ENCODE assay signal across 15 cellular contexts in the genomic region with DNA sequence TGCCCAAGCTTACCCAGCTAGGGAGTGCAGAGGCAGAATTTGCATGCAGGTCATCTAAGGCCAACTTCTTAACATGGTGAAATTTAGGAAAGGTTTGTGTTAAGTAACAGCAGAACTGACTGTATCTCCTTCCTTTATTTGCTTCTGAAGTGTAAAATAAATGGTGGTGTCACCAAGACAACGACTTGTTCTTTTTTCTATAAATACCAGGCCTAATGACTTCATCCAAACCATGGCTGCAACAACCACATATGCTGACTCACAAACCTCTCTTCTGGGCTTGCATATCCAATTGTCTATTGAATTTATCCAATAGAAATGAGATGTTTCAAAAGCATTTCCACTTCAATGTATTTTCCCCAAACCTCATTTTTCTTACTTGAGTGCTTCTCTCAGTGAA. TPM values are rescaled to one million over a fixed set of nuclear protein-coding genes. Genes with fewer than 3 reads are reported as not detected.
DNase-seq lines count a peak whose midpoint lies in the region; ATAC-seq and TF ChIP-seq lines count a peak whose summit lies in the region.
"Had no signal": no experiment of that assay in that cellular context is flagged by ENCODE, and none has a peak within 500 bp of the region (broad histone marks: within the 10 kb centered on the region; RNA-seq: fewer than 3 reads in every experiment).

No MANE protein-coding gene starts in this region.

- H3K4me1 Mint-ChIP-seq in nephron progenitor cell, result no peaks in the 10 kb centered on the region
- no peaks in the 10 kb centered on the region for H3K4me1 Mint-ChIP-seq in endothelial cell (ENCODE audit: unreplicated experiment)
- H3K4me1 Mint-ChIP-seq: activated B cell treated with CpG ODN at 0.5 μM for 24 hours; brain; stimulated activated naive CD8-positive, alpha-beta T cell treated with anti-CD3 and anti-CD28 coated beads, Interleukin-15, amount 100 ng/mL, for 72 hours had no signal

- H3K27me3 Mint-ChIP-seq in nephron progenitor cell (ENCODE audit: low read depth, poor library complexity) (no peaks in the 10 kb centered on the region), endothelial cell (ENCODE audit: unreplicated experiment) (no peaks in the 10 kb centered on the region)
- H3K27me3 Mint-ChIP-seq: activated B cell treated with CpG ODN at 0.5 μM for 24 hours; stimulated activated naive CD8-positive, alpha-beta T cell treated with anti-CD3 and anti-CD28 coated beads, Interleukin-15, amount 100 ng/mL, for 72 hours had no signal

- TF ChIP-seq CTCF in nephron progenitor cell (IDR thresholded peaks at IDR 0.05), result no peak
- TF ChIP-seq CTCF in endothelial cell (IDR thresholded peaks at IDR 0.05; ENCODE audit: unreplicated experiment), result no peak

- H3K4me3 Mint-ChIP-seq in nephron progenitor cell, result no peak overlapping the region
- H3K4me3 Mint-ChIP-seq in endothelial cell (ENCODE audit: unreplicated experiment), result no peak overlapping the region
- H3K4me3 Mint-ChIP-seq: activated B cell treated with CpG ODN at 0.5 μM for 24 hours; activated T-cell treated with anti-CD3 and anti-CD28 coated beads, Interleukin-2, amount 50 U/mL, for 24 hours; brain; stimulated activated naive CD8-positive, alpha-beta T cell treated with anti-CD3 and anti-CD28 coated beads, Interleukin-15, amount 100 ng/mL, for 72 hours had no signal

- no peak for ATAC-seq in GM18909 (IDR thresholded peaks at IDR 0.05; ENCODE audit: poor library complexity, unreplicated experiment)
- ATAC-seq: left ventricle myocardium superior; stimulated activated naive CD8-positive, alpha-beta T cell treated with anti-CD3 and anti-CD28 coated beads, Interleukin-15, amount 100 ng/mL, for 72 hours had no signal

- DNase-seq in GM04503 (ENCODE audit: low read depth) (peak; percentile 75), OCI-M1 (lab: John Stamatoyannopoulos, UW) (peak; percentile 80), epithelial cell of prostate (ENCODE audit: low read depth, low spot score) (peak; percentile 26), skeletal muscle cell (ENCODE audit: low read depth) (peak; percentile 70), nephron progenitor cell (no peak), OCI-M2 (lab: John Stamatoyannopoulos, UW; ENCODE audit: unreplicated experiment) (no peak), endothelial cell (ENCODE audit: low spot score) (no peak)
- DNase-seq: activated B cell treated with CpG ODN at 0.5 μM for 24 hours; activated T-cell treated with anti-CD3 and anti-CD28 coated beads, Interleukin-2, amount 50 U/mL, for 24 hours; left ventricle myocardium superior; NCI-H2171; stimulated activated CD4-positive, alpha-beta T cell treated with anti-CD3 and anti-CD28 coated beads, Interleukin-1b, Interleukin-23, amount 100 ng/mL, for 48 hours; stimulated activated naive CD8-positive, alpha-beta T cell treated with anti-CD3 and anti-CD28 coated beads, Interleukin-15, amount 100 ng/mL, for 72 hours had no signal

- H3K27ac ChIP-seq in epithelial cell of prostate, result no peak overlapping the region

- H3K36me3 Mint-ChIP-seq in nephron progenitor cell (ENCODE audit: low read depth), result no peaks in the 10 kb centered on the region
- no peaks in the 10 kb centered on the region for H3K36me3 Mint-ChIP-seq in endothelial cell (ENCODE audit: low read depth, unreplicated experiment)
- H3K36me3 Mint-ChIP-seq: brain had no signal

- no peak overlapping the region for H3K27ac Mint-ChIP-seq in nephron progenitor cell
- H3K27ac Mint-ChIP-seq in endothelial cell (ENCODE audit: unreplicated experiment), result no peak overlapping the region
- H3K27ac Mint-ChIP-seq: activated B cell treated with CpG ODN at 0.5 μM for 24 hours; activated T-cell treated with anti-CD3 and anti-CD28 coated beads, Interleukin-2, amount 50 U/mL, for 24 hours; brain had no signal

- H3K9me3 Mint-ChIP-seq in nephron progenitor cell, result peaks cover 9% of the 10 kb centered on the region
- H3K9me3 Mint-ChIP-seq in endothelial cell (ENCODE audit: unreplicated experiment), result no peaks in the 10 kb centered on the region
- H3K9me3 Mint-ChIP-seq: activated B cell treated with CpG ODN at 0.5 μM for 24 hours; activated T-cell treated with anti-CD3 and anti-CD28 coated beads, Interleukin-2, amount 50 U/mL, for 24 hours had no signal

- no peak overlapping the region for H3K4me3 ChIP-seq in skeletal muscle cell (ENCODE audit: low read depth, low read length)

RNA-seq across cellular contexts. Expression of a gene that starts 19.1 kb away (rescaled TPM):
- 0.74 TPM for total RNA-seq in endothelial cell (ENCODE audit: unreplicated experiment)
- total RNA-seq: activated B cell treated with CpG ODN at 0.5 μM for 24 hours had no signal

Comparison
In these comparisons a context has a peak if more than half of its experiments do, and no peak if none do; other contexts are left out.
1. DNase-seq: peak in GM04503 (single experiment), OCI-M1 (single experiment), epithelial cell of prostate (single experiment) and skeletal muscle cell (single experiment); none in nephron progenitor cell (single experiment), OCI-M2 (single experiment) and endothelial cell (single experiment).